2 cellular contexts compared by ENCODE assay signal in genomic region chr18:62773691-62774090, GRCh38.
TF ChIP-seq lines count a peak whose summit lies in the region.

No MANE protein-coding gene starts in this region.

TF ChIP-seq in H1, 55 proteins besides CTCF, POLR2A, EP300 and RAD21:
- no peak for TF ChIP-seq CBX5 (IDR thresholded peaks at IDR 0.05; ENCODE audit: low read depth, low read length)
- no peak for TF ChIP-seq PHF8 (conservative IDR thresholded peaks at IDR 0.05; ENCODE audit: low read depth, low read length)
- TF ChIP-seq SIRT6 (IDR thresholded peaks at IDR 0.05; ENCODE audit: low read length), result no peak
- no peak for TF ChIP-seq KDM1A (IDR thresholded peaks at IDR 0.05; ENCODE audit: borderline replicate concordance, low read length)
- TF ChIP-seq EGR1 (IDR thresholded peaks at IDR 0.05; ENCODE audit: borderline replicate concordance, low read depth, low read length), result no peak
- TF ChIP-seq SP4 (IDR thresholded peaks at IDR 0.05; ENCODE audit: low read length), result no peak
- no peak for TF ChIP-seq CHD7 (IDR thresholded peaks at IDR 0.05; ENCODE audit: insufficient replicate concordance, low read length)
- no peak for TF ChIP-seq ATF2 (IDR thresholded peaks at IDR 0.05; ENCODE audit: low read length)
- TF ChIP-seq HDAC2 (IDR thresholded peaks at IDR 0.05; ENCODE audit: borderline replicate concordance in 1 of 2, low read depth in 2 of 2, low read length in 2 of 2), result no peak
- TF ChIP-seq RFX5 (IDR thresholded peaks at IDR 0.05; ENCODE audit: borderline replicate concordance, low read depth, low read length), result no peak

TF ChIP-seq in HepG2, 621 proteins besides CTCF, POLR2A, EP300 and RAD21:
- TF ChIP-seq ZNF646 (CRISPR knock-in tag; IDR thresholded peaks at IDR 0.05), result peak; percentile 10; the same call in 1 of the 2 replicates
- no peak for TF ChIP-seq ZNF660 (CRISPR knock-in tag; IDR thresholded peaks at IDR 0.05; ENCODE audit: borderline replicate concordance, low read depth)
- 0 out of 2 replicates have a peak, but pooled peaks have one; percentile 9 for TF ChIP-seq MEF2D (CRISPR knock-in tag; IDR thresholded peaks at IDR 0.05)
- 0 out of 2 replicates have a peak, but pooled peaks have one; percentile 25 for TF ChIP-seq FOXO4 (CRISPR knock-in tag; conservative IDR thresholded peaks at IDR 0.05)
- TF ChIP-seq ZNF256 (CRISPR knock-in tag; conservative IDR thresholded peaks at IDR 0.05), result no peak
- TF ChIP-seq ATF1 (CRISPR knock-in tag; IDR thresholded peaks at IDR 0.05), result 0 out of 2 replicates have a peak, but pooled peaks have one; percentile 1
- TF ChIP-seq ZFP82 (CRISPR knock-in tag; IDR thresholded peaks at IDR 0.05; ENCODE audit: borderline replicate concordance), result 0 out of 2 replicates have a peak, but pooled peaks have one; percentile 17
- peak; percentile 95; the same call in 1 of the 2 replicates for TF ChIP-seq ZNF564 (CRISPR knock-in tag; IDR thresholded peaks at IDR 0.05)
- no peak for TF ChIP-seq ZNF556 (CRISPR knock-in tag; IDR thresholded peaks at IDR 0.05; ENCODE audit: borderline replicate concordance)
TF ChIP-seq in HepG2: peak in this region for 6.
